ENCODE assay signal across 8 cellular contexts in genomic region chr1:16204634-16205332, GRCh38. TPM values are rescaled to one million over a fixed set of nuclear protein-coding genes. Genes with fewer than 3 reads are reported as not detected.
DNase-seq lines count a peak whose midpoint lies in the region; ATAC-seq and TF ChIP-seq lines count a peak whose summit lies in the region.

No MANE protein-coding gene starts in this region.

- peaks cover 9% of the 10 kb centered on the region; the same call in 1 of the 2 replicates for H3K79me2 ChIP-seq in HCT116 (ENCODE audit: insufficient read depth, low read length)

- DNase-seq in CD1c-positive myeloid dendritic cell (ENCODE audit: extremely low spot score): peak; percentile 8
- DNase-seq in HCT116 (ENCODE audit: low read depth, low spot score): no peak
- DNase-seq in activated CD4-positive, alpha-beta T cell treated with anti-CD3 and anti-CD28 coated beads, Interleukin-2, amount 50 U/mL, for 1 hour: peak; percentile 30
- no peak for DNase-seq in heart right ventricle
- DNase-seq in H4 (ENCODE audit: low spot score): no peak
- DNase-seq in kidney tubule cell (ENCODE audit: low spot score): no peak

- H3K4me3 ChIP-seq in HCT116 (replicated peaks in 1 of 2; ENCODE audit: low read depth in 1 of 2, low read length in 2 of 2): no peak overlapping the region
- no peak overlapping the region for H3K4me3 ChIP-seq in heart right ventricle

- no peak for ATAC-seq in HCT116
- no peak for ATAC-seq in heart right ventricle
- ATAC-seq in GM21447 (IDR thresholded peaks at IDR 0.05; ENCODE audit: unreplicated experiment): no peak
- no peak for ATAC-seq in GM18511 (IDR thresholded peaks at IDR 0.05; ENCODE audit: unreplicated experiment)

- TF ChIP-seq CTCF in HCT116 (IDR thresholded peaks at IDR 0.05 in 2 of 3, conservative IDR thresholded peaks at IDR 0.05 in 1 of 3; ENCODE audit: borderline replicate concordance in 1 of 3, insufficient read depth in 1 of 3, low read depth in 2 of 3, low read length in 2 of 3) (peak in 2 of 3 experiments; percentile 56 to 65; a peak in 4 of 6 replicates), heart right ventricle (IDR thresholded peaks at IDR 0.05) (peak in 8 of 9 donors; percentile 11 to 53 (median 30))

- H3K9me2 ChIP-seq in HCT116 (ENCODE audit: insufficient read depth): no peaks in the 10 kb centered on the region

- H3K27me3 ChIP-seq in HCT116 (ENCODE audit: insufficient read depth, low read length): no peaks in the 10 kb centered on the region
- H3K27me3 ChIP-seq in heart right ventricle: no peaks in the 10 kb centered on the region

- no peak for TF ChIP-seq RAD21 in HCT116 (IDR thresholded peaks at IDR 0.05; ENCODE audit: low read depth)

- H3K27ac ChIP-seq in HCT116 (ENCODE audit: low read depth, low read length) (peak overlapping the region; percentile 82; the same call in 1 of the 2 replicates), heart right ventricle (no peak overlapping the region)

- WGBS in heart right ventricle, 2 donors: 80 to 81% methylated on average over 12 of the region's 12 CpGs

- POLR2A ChIA-PET in HCT116 (lab: Charles Lee): interaction anchor here (0.8 kb wide), 1 partner anchor 12 kb away, joined by 3 read pairs; no protein-coding TSS in a partner anchor

- H3K4me1 ChIP-seq in HCT116 (ENCODE audit: control insufficient read depth in 1 of 2, insufficient read depth in 2 of 2, low read length in 2 of 2) (peaks cover 19 to 40% of the 10 kb centered on the region in 2 experiments), heart right ventricle (peaks cover 0 to 25% (median 17%) of the 10 kb centered on the region in 9 donors)

- no peaks in the 10 kb centered on the region for H3K9me3 ChIP-seq in HCT116 (ENCODE audit: control insufficient read depth in 1 of 2, insufficient read depth in 1 of 2, low read depth in 1 of 2, low read length in 2 of 2)
- no peaks in the 10 kb centered on the region for H3K9me3 ChIP-seq in heart right ventricle

- no peaks in the 10 kb centered on the region for H4K20me1 ChIP-seq in HCT116 (ENCODE audit: insufficient read depth)

- CTCF ChIA-PET in HCT116 (lab: Charles Lee): no interaction called here

- no peak for TF ChIP-seq POLR2A in HCT116 (IDR thresholded peaks at IDR 0.05; ENCODE audit: borderline replicate concordance, extremely low read depth, insufficient read depth, insufficient read length)

- H3K4me2 ChIP-seq in HCT116 (ENCODE audit: low read length): no peak overlapping the region

- H2AFZ ChIP-seq in HCT116 (ENCODE audit: low read depth, low read length, poor library complexity, severe bottlenecking): no peak overlapping the region

- intact Hi-C loops in HCT116 (cut with micrococcal nuclease) (no loop called here), heart right ventricle (cut with DNase I) (loop anchor here in 8 of 10 donors (5.0 to 10.0 kb wide), 4 partner anchors 38 to 160 kb away; partner anchors contain the start of genes SZRD1 (in 5 of the 8) and FBXO42 (in 2 of the 8))

- BruUV-seq in HCT116 (replicated peaks; lab: Mats Ljungman, UMichigan): no TSS peak

- peaks cover 12 to 27% of the 10 kb centered on the region in 2 experiments; a peak in 2 of 4 replicates for H3K36me3 ChIP-seq in HCT116 (ENCODE audit: control insufficient read depth in 1 of 2, insufficient read depth in 2 of 2, low read length in 2 of 2)
- peaks cover 0 to 18% (median 0%) of the 10 kb centered on the region in 9 donors for H3K36me3 ChIP-seq in heart right ventricle

- RAD21 ChIA-PET in HCT116 (lab: Charles Lee; ENCODE audit: low non-redundant PET in 1 of 2, low total read pairs in 2 of 2, uncharacterized antibody in 2 of 2, unreplicated experiment in 2 of 2): no interaction called here

- no peak overlapping the region for H3K9ac ChIP-seq in HCT116 (ENCODE audit: low read length)

TF ChIP-seq in HCT116, 20 proteins besides CTCF, POLR2A, EP300 and RAD21:
- TF ChIP-seq EZH2 (IDR thresholded peaks at IDR 0.05): no peak
- TF ChIP-seq TCF7L2 (IDR thresholded peaks at IDR 0.05; ENCODE audit: borderline replicate concordance, extremely low read depth, insufficient read depth, insufficient read length): no peak
- no peak for TF ChIP-seq POLR2AphosphoS5 (IDR thresholded peaks at IDR 0.05; ENCODE audit: low read depth, low read length)
- no peak for TF ChIP-seq CEBPB (IDR thresholded peaks at IDR 0.05; ENCODE audit: low read depth)
- no peak for TF ChIP-seq EGR1 (IDR thresholded peaks at IDR 0.05; ENCODE audit: low read depth)
- TF ChIP-seq SP1 (IDR thresholded peaks at IDR 0.05; ENCODE audit: low read depth): no peak
- no peak for TF ChIP-seq ELF1 (IDR thresholded peaks at IDR 0.05; ENCODE audit: borderline replicate concordance, low read depth)
- no peak for TF ChIP-seq ZBTB33 (IDR thresholded peaks at IDR 0.05; ENCODE audit: extremely low read depth, insufficient replicate concordance, low read length)
TF ChIP-seq in HCT116: peak in this region for 0.

RNA-seq across cellular contexts. Expression of gene ARHGEF19, which starts 7.7 kb away (rescaled TPM):
- 59.7 TPM for total RNA-seq in HCT116 (2021; ENCODE audit: unreplicated experiment)
- polyA plus RNA-seq in HCT116 (2012): 47.5 and 50.2 TPM in 2 replicates
- 1 to 10 TPM in 7 of 10 donors, under 1 TPM in 3; 0.49 to 3.0 (median 1.6) TPM for total RNA-seq in heart right ventricle
- 1 to 10 TPM; 1.9 to 5.4 TPM for polyA plus RNA-seq in heart right ventricle
- 3.7 and 10.6 TPM in 2 replicates for total RNA-seq in H4 (2014; rRNA removed; shearing (Covaris generic))

RNA-seq across cellular contexts. Expression of gene CPLANE2, which starts 32.2 kb away (rescaled TPM):
- total RNA-seq in HCT116 (2021; ENCODE audit: unreplicated experiment): 8.1 TPM
- polyA plus RNA-seq in HCT116 (2012): 8.3 and 8.7 TPM in 2 replicates
- total RNA-seq in heart right ventricle: 10 to 100 TPM in 2 of 10 donors, 1 to 10 TPM in 8; 3.9 to 11.1 (median 7.2) TPM
- 1 to 10 TPM; 2.2 to 2.3 TPM for polyA plus RNA-seq in heart right ventricle
- total RNA-seq in H4 (2014; rRNA removed; shearing (Covaris generic)): 4.7 and 8.5 TPM in 2 replicates

RNA-seq across cellular contexts. Expression of gene EPHA2, which starts 48.9 kb away (rescaled TPM):
- total RNA-seq in HCT116 (2021; ENCODE audit: unreplicated experiment): 164 TPM
- polyA plus RNA-seq in HCT116 (2012): 167 and 209 TPM in 2 replicates
- total RNA-seq in heart right ventricle: 10 to 100 TPM in 9 of 10 donors, 1 to 10 TPM in 1; 8.3 to 25.1 (median 11.9) TPM
- 1 to 10 TPM; 7.8 to 9.3 TPM for polyA plus RNA-seq in heart right ventricle
- total RNA-seq in H4 (2014; rRNA removed; shearing (Covaris generic)): 10.1 and 14.2 TPM in 2 replicates

Comparison
In these comparisons a context has a peak if more than half of its experiments do, and no peak if none do; other contexts are left out.
1. DNase-seq: peak in CD1c-positive myeloid dendritic cell (single experiment) and activated CD4-positive, alpha-beta T cell treated with anti-CD3 and anti-CD28 coated beads, Interleukin-2, amount 50 U/mL, for 1 hour (single experiment); none in HCT116 (single experiment), heart right ventricle (0 of 2), H4 (single experiment) and kidney tubule cell (single experiment).